Comparison of ENCODE assay signal across 29 cellular contexts in genomic region chrX:10034740-10035260, GRCh38.
"Had no signal": no experiment of that assay in that cellular context is flagged by ENCODE, and none has a peak within 500 bp of the region (broad histone marks: within the 10 kb centered on the region; RNA-seq: fewer than 3 reads in every experiment).

No MANE protein-coding gene starts in this region.

- H3K27ac Mint-ChIP-seq: activated CD4-positive, alpha-beta memory T cell treated with anti-CD3 and anti-CD28 coated beads for 36 hours; activated CD4-positive, alpha-beta T cell treated with anti-CD3 and anti-CD28 coated beads, Interleukin-2, amount 10 ng/mL, durations not matched to agents 7 days and 5 days; activated naive CD4-positive, alpha-beta T cell treated with anti-CD3 and anti-CD28 coated beads, Interleukin-2, amount 50 U/mL, for 72 hours; activated naive CD8-positive, alpha-beta T cell treated with anti-CD3 and anti-CD28 coated beads, Interleukin-2, amount 50 U/mL, for 24 hours; brain had no signal

- H3K4me3 ChIP-seq: ascending aorta, SK-N-MC had no signal

- H3K36me3 Mint-ChIP-seq: activated CD4-positive, alpha-beta memory T cell treated with anti-CD3 and anti-CD28 coated beads for 36 hours; activated naive CD4-positive, alpha-beta T cell treated with anti-CD3 and anti-CD28 coated beads, Interleukin-2, amount 50 U/mL, for 72 hours had no signal

- H3K4me1 ChIP-seq: ascending aorta had no signal

- H3K9me3 ChIP-seq: ascending aorta had no signal

- H3K4me1 Mint-ChIP-seq: activated CD4-positive, alpha-beta T cell treated with anti-CD3 and anti-CD28 coated beads, Interleukin-2, amount 10 ng/mL, durations not matched to agents 7 days and 5 days had no signal

- ATAC-seq: activated naive CD4-positive, alpha-beta T cell treated with anti-CD3 and anti-CD28 coated beads, Interleukin-2, amount 50 U/mL, for 72 hours; activated naive CD8-positive, alpha-beta T cell treated with anti-CD3 and anti-CD28 coated beads, Interleukin-2, amount 50 U/mL, for 24 hours; activated T-cell treated with anti-CD3 and anti-CD28 coated beads, Interleukin-2, amount 50 U/mL, for 4 hours; Panc1; Right ventricle myocardium inferior had no signal

- H3K9me3 Mint-ChIP-seq: activated CD4-positive, alpha-beta memory T cell treated with anti-CD3 and anti-CD28 coated beads for 36 hours; activated CD4-positive, alpha-beta T cell treated with anti-CD3 and anti-CD28 coated beads, Interleukin-2, amount 10 ng/mL, durations not matched to agents 7 days and 5 days; activated naive CD4-positive, alpha-beta T cell treated with anti-CD3 and anti-CD28 coated beads, Interleukin-2, amount 50 U/mL, for 72 hours; activated naive CD8-positive, alpha-beta T cell treated with anti-CD3 and anti-CD28 coated beads, Interleukin-2, amount 50 U/mL, for 24 hours; activated T-cell treated with anti-CD3 and anti-CD28 coated beads, Interleukin-2, amount 50 U/mL, for 4 hours had no signal

- H3K4me3 Mint-ChIP-seq: activated CD4-positive, alpha-beta memory T cell treated with anti-CD3 and anti-CD28 coated beads for 36 hours; activated CD4-positive, alpha-beta T cell treated with anti-CD3 and anti-CD28 coated beads, Interleukin-2, amount 10 ng/mL, durations not matched to agents 7 days and 5 days; activated naive CD8-positive, alpha-beta T cell treated with anti-CD3 and anti-CD28 coated beads, Interleukin-2, amount 50 U/mL, for 24 hours; activated T-cell treated with anti-CD3 and anti-CD28 coated beads, Interleukin-2, amount 50 U/mL, for 4 hours; brain had no signal

- H3K27ac ChIP-seq: ascending aorta, SK-N-MC, VCaP had no signal

- H3K36me3 ChIP-seq: ascending aorta had no signal

- DNase-seq: activated CD4-positive, alpha-beta memory T cell treated with anti-CD3 and anti-CD28 coated beads for 36 hours; activated CD4-positive, alpha-beta T cell treated with anti-CD3 and anti-CD28 coated beads, Interleukin-2, amount 10 ng/mL, durations not matched to agents 7 days and 5 days; activated CD4-positive, CD25-positive, alpha-beta regulatory T cell; activated CD8-positive, alpha-beta memory T cell treated with anti-CD3 and anti-CD28 coated beads for 24 hours; activated effector memory CD4-positive, alpha-beta T cell treated with anti-CD3 and anti-CD28 coated beads, Interleukin-2, amount 50 U/mL, for 16 hours; activated naive CD4-positive, alpha-beta T cell treated with Interleukin-2 at 50 U/mL for 16 hours; activated naive CD8-positive, alpha-beta T cell treated with anti-CD3 and anti-CD28 coated beads, Interleukin-2, amount 50 U/mL, for 24 hours; activated T-cell treated with anti-CD3 and anti-CD28 coated beads, Interleukin-2, amount 50 U/mL, for 4 hours; amniotic stem cell; MM.1S; NCI-H1105; NCI-H1436; NCI-H187; NCI-H2081; NCI-H2171; NCI-H345; NCI-H510A; NCI-H526 treated with DMSO at 0.1 percent for 48 hours; NK-92 treated with Interleukin-12 subunit alpha and Interleukin-12 subunit beta, amount 100 ng/mL, for 24 hours; OCI-M1; RPMI8226; T-helper 1 cell had no signal

- H3K27me3 ChIP-seq: ascending aorta had no signal

- H3K27me3 Mint-ChIP-seq: activated CD4-positive, alpha-beta memory T cell treated with anti-CD3 and anti-CD28 coated beads for 36 hours; activated CD4-positive, alpha-beta T cell treated with anti-CD3 and anti-CD28 coated beads, Interleukin-2, amount 10 ng/mL, durations not matched to agents 7 days and 5 days; activated naive CD8-positive, alpha-beta T cell treated with anti-CD3 and anti-CD28 coated beads, Interleukin-2, amount 50 U/mL, for 24 hours had no signal
